ENCODE assay signal across 17 cellular contexts in the genomic region with DNA sequence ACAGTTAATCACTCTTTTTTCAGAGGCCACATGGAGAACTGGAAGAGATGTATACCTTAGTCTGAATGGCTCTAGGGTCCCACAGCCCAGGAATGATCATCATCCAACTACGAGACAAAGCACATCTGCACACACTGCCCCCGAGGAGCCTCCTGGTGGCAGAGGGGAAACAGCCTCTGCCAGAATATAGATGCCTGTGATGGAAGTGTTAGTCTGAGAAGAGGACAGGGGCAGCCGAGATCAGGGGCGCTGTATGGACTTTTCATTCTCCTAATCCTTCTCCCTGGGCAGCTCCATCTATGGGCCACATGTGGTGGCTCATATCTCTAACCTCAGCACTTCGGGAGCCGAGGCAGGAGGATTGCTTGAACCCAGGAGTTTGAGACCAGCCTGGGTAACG.
"Had no signal": no experiment of that assay in that cellular context is flagged by ENCODE, and none has a peak within 500 bp of the region (broad histone marks: within the 10 kb centered on the region; RNA-seq: fewer than 3 reads in every experiment).

No MANE protein-coding gene starts in this region.

- H3K27ac Mint-ChIP-seq: activated CD8-positive, alpha-beta memory T cell treated with anti-CD3 and anti-CD28 coated beads, Interleukin-2, amount 10 ng/mL, durations not matched to agents 7 days and 5 days; activated naive CD4-positive, alpha-beta T cell treated with anti-CD3 and anti-CD28 coated beads for 36 hours; activated T-helper 2 cell treated with anti-CD3 and anti-CD28 coated beads, Interferon-gamma antibody, Interleukin-2, Interleukin-4, amounts not matched to agents 10 μg/mL and 5 μg/mL and 100 μg/mL, durations not matched to agents 14 hours and 24 hours and 36 hours had no signal

- H3K36me3 ChIP-seq: ascending aorta, gastroesophageal sphincter, heart right ventricle, lower lobe of right lung, tibial artery, WERI-Rb-1 had no signal

- H3K9ac ChIP-seq: parathyroid adenoma had no signal

- H3K27me3 ChIP-seq: ascending aorta had no signal

- H3K4me1 ChIP-seq: ascending aorta, gastroesophageal sphincter, heart right ventricle, lower lobe of right lung, parathyroid adenoma, tibial artery had no signal

- H3K36me3 Mint-ChIP-seq: activated CD8-positive, alpha-beta memory T cell treated with anti-CD3 and anti-CD28 coated beads, Interleukin-2, amount 10 ng/mL, durations not matched to agents 7 days and 5 days had no signal

- H3K9me3 Mint-ChIP-seq: activated naive CD4-positive, alpha-beta T cell treated with anti-CD3 and anti-CD28 coated beads for 36 hours; activated T-helper 2 cell treated with anti-CD3 and anti-CD28 coated beads, Interferon-gamma antibody, Interleukin-2, Interleukin-4, amounts not matched to agents 10 μg/mL and 5 μg/mL and 100 μg/mL, durations not matched to agents 14 hours and 24 hours and 36 hours had no signal

- H3K4me1 Mint-ChIP-seq: activated CD8-positive, alpha-beta memory T cell treated with anti-CD3 and anti-CD28 coated beads, Interleukin-2, amount 10 ng/mL, durations not matched to agents 7 days and 5 days had no signal

- H2AFZ ChIP-seq: parathyroid adenoma had no signal

- H3K4me3 ChIP-seq: ascending aorta, gastroesophageal sphincter, heart right ventricle, lower lobe of right lung, tibial artery had no signal

- H3K4me3 Mint-ChIP-seq: activated CD8-positive, alpha-beta memory T cell treated with anti-CD3 and anti-CD28 coated beads, Interleukin-2, amount 10 ng/mL, durations not matched to agents 7 days and 5 days; activated naive CD4-positive, alpha-beta T cell treated with anti-CD3 and anti-CD28 coated beads for 36 hours had no signal

- DNase-seq: activated CD4-positive, alpha-beta T cell treated with anti-CD3 and anti-CD28 coated beads, Interleukin-2, amount 50 U/mL, for 48 hours; activated CD8-positive, alpha-beta memory T cell treated with anti-CD3 and anti-CD28 coated beads, Interleukin-2, amount 10 ng/mL, durations not matched to agents 7 days and 5 days; activated naive CD4-positive, alpha-beta T cell treated with anti-CD3 and anti-CD28 coated beads for 36 hours; activated T-cell treated with anti-CD3 and anti-CD28 coated beads, Interleukin-2, amount 50 U/mL, for 1 hour; erythroblast; heart right ventricle; left colon; lower lobe of right lung; stimulated activated CD4-positive, alpha-beta T cell treated with anti-CD3 and anti-CD28 coated beads, Interleukin-4, amount 100 ng/mL, for 1 hour; stimulated activated naive CD4-positive, alpha-beta T cell; T1000; tibial artery; WERI-Rb-1 had no signal

- H3K27ac ChIP-seq: ascending aorta, gastroesophageal sphincter, heart right ventricle, lower lobe of right lung, parathyroid adenoma, tibial artery, WERI-Rb-1 had no signal

- H3K9me3 ChIP-seq: ascending aorta, gastroesophageal sphincter, heart right ventricle, lower lobe of right lung, tibial artery had no signal

- ATAC-seq: activated CD8-positive, alpha-beta memory T cell treated with anti-CD3 and anti-CD28 coated beads, Interleukin-2, amount 10 ng/mL, durations not matched to agents 7 days and 5 days; gastroesophageal sphincter; heart right ventricle; left colon; lower lobe of right lung had no signal

- H3K79me2 ChIP-seq: parathyroid adenoma had no signal
